ENCODE assay signal across 23 cellular contexts in the genomic region with DNA sequence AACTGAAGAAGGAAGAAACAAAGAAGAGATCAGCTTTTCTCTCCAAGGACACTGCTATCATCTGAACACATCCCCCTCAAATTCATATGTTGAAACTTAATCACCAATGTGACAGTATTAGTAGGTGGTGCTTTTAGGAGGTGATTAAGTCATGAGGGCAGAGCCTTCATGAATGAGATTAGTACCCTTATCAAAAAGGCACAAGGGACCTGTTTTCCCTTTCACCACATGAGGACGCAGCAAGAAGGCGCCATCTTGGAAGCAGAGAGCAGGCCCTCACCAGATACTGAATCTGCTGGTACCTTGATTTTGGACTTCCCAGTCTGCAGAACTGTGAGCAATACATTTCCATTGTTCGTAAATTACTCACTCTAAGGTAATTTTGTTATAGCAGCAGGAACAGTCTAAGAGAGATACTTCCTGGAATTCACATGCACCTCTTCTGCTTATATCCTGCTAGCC. TPM values are rescaled to one million over a fixed set of nuclear protein-coding genes. Genes with fewer than 3 reads are reported as not detected.
"Had no signal": no experiment of that assay in that cellular context is flagged by ENCODE, and none has a peak within 500 bp of the region (broad histone marks: within the 10 kb centered on the region; RNA-seq: fewer than 3 reads in every experiment).

No MANE protein-coding gene starts in this region.

- H3K4me3 Mint-ChIP-seq: activated CD8-positive, alpha-beta T cell treated with anti-CD3 and anti-CD28 coated beads, Interleukin-2, amount 10 ng/mL, durations not matched to agents 7 days and 5 days; activated naive CD8-positive, alpha-beta T cell treated with anti-CD3 and anti-CD28 coated beads, Interleukin-2, amount 10 ng/mL, durations not matched to agents 7 days and 5 days; T-helper 17 cell; WTC11 had no signal

- FAIRE-seq: colon had no signal

- H3K27me3 ChIP-seq: adrenal gland, MG63 had no signal

- H3K36me3 ChIP-seq: adrenal gland, MG63 had no signal

- H3K9me3 ChIP-seq: adrenal gland, MG63 had no signal

- ATAC-seq: activated CD8-positive, alpha-beta T cell treated with anti-CD3 and anti-CD28 coated beads, Interleukin-2, amount 10 ng/mL, durations not matched to agents 7 days and 5 days; T-helper 17 cell; WTC11 had no signal

- H3K9me3 Mint-ChIP-seq: activated naive CD8-positive, alpha-beta T cell treated with anti-CD3 and anti-CD28 coated beads, Interleukin-2, amount 10 ng/mL, durations not matched to agents 7 days and 5 days had no signal

- H3K27ac ChIP-seq: adrenal gland had no signal

- DNase-seq: activated CD4-positive, alpha-beta T cell treated with anti-CD3 and anti-CD28 coated beads for 48 hours; activated CD4-positive, alpha-beta T cell treated with anti-CD3 and anti-CD28 coated beads, Interleukin-2, amount 50 U/mL, for 4 hours; activated CD4-positive, CD25-positive, alpha-beta regulatory T cell treated with anti-CD3 and anti-CD28 coated beads, Interleukin-2, amount 50 U/mL, for 72 hours; activated CD8-positive, alpha-beta memory T cell treated with anti-CD3 and anti-CD28 coated beads, Interleukin-2, amount 50 U/mL, for 48 hours; activated CD8-positive, alpha-beta T cell treated with anti-CD3 and anti-CD28 coated beads, Interleukin-2, amount 10 ng/mL, durations not matched to agents 7 days and 5 days; activated naive CD4-positive, alpha-beta T cell treated with anti-CD3 and anti-CD28 coated beads, Interleukin-2, amount 50 U/mL, for 16 hours; activated naive CD8-positive, alpha-beta T cell treated with anti-CD3 and anti-CD28 coated beads, Interleukin-2, amount 10 ng/mL, durations not matched to agents 7 days and 5 days; activated T-cell treated with anti-CD3 and anti-CD28 coated beads, Interleukin-2, amount 50 U/mL, for 1 hour; adrenal gland; anterior cingulate cortex; cerebellar nuclear complex; MG63; MV-4-11; NCI-H1092 treated with DMSO at 0.1 percent for 48 hours; NCI-H1436; NCI-H1694 treated with DMSO at 0.1 percent for 48 hours; NCI-H2029 treated with DMSO at 0.1 percent for 48 hours; NCI-H524; SIG-M5; T-helper 17 cell; T1000 had no signal

- H3K4me3 ChIP-seq: adrenal gland, MG63 had no signal

- H3K4me1 ChIP-seq: adrenal gland had no signal

- H3K4me1 Mint-ChIP-seq: activated naive CD8-positive, alpha-beta T cell treated with anti-CD3 and anti-CD28 coated beads, Interleukin-2, amount 10 ng/mL, durations not matched to agents 7 days and 5 days; T-helper 17 cell had no signal

- H3K27ac Mint-ChIP-seq: activated CD8-positive, alpha-beta T cell treated with anti-CD3 and anti-CD28 coated beads, Interleukin-2, amount 10 ng/mL, durations not matched to agents 7 days and 5 days; activated naive CD8-positive, alpha-beta T cell treated with anti-CD3 and anti-CD28 coated beads, Interleukin-2, amount 10 ng/mL, durations not matched to agents 7 days and 5 days; T-helper 17 cell; WTC11 had no signal

- H3K36me3 Mint-ChIP-seq: activated naive CD8-positive, alpha-beta T cell treated with anti-CD3 and anti-CD28 coated beads, Interleukin-2, amount 10 ng/mL, durations not matched to agents 7 days and 5 days; WTC11 had no signal

RNA-seq across cellular contexts. Expression of gene CREB3L1, which starts 20.9 kb away (rescaled TPM):
- total RNA-seq: activated CD8-positive, alpha-beta T cell treated with anti-CD3 and anti-CD28 coated beads, Interleukin-2, amount 10 ng/mL, durations not matched to agents 7 days and 5 days; activated naive CD8-positive, alpha-beta T cell treated with anti-CD3 and anti-CD28 coated beads, Interleukin-2, amount 10 ng/mL, durations not matched to agents 7 days and 5 days; T-helper 17 cell had no signal
